In genomic region chr22:38872172-38872830, GRCh38 we compare ENCODE assay signal across 8 cellular contexts. TPM values are rescaled to one million over a fixed set of nuclear protein-coding genes. Genes with fewer than 3 reads are reported as not detected.
A peak's percentile ranks its signal among the peaks of the same experiment; 100 is the strongest.
DNase-seq lines count a peak whose midpoint lies in the region; ATAC-seq and TF ChIP-seq lines count a peak whose summit lies in the region.

CBX6 (minus strand) TSS chr22:38872216; CDS start chr22:38872190, 26 bp downstream.

- H3K9me3 ChIP-seq in SK-N-SH (no peaks in the 10 kb centered on the region), gastroesophageal sphincter (no peaks in the 10 kb centered on the region), neutrophil (no peaks in the 10 kb centered on the region)

- H3K9ac ChIP-seq in SK-N-SH = peak within 1 kb of the TSS; percentile 52

- peaks cover 5% of the 10 kb centered on the region for H3F3A ChIP-seq in SK-N-SH (replicated peaks; ENCODE audit: insufficient read depth)

- peak within 1 kb of the TSS; percentile 78; the same call in 1 of the 2 replicates for H2AFZ ChIP-seq in SK-N-SH (ENCODE audit: low read depth)

- no peak for TF ChIP-seq CTCF in SK-N-SH (IDR thresholded peaks at IDR 0.05)
- TF ChIP-seq CTCF in gastroesophageal sphincter (IDR thresholded peaks at IDR 0.05) = no peak
- TF ChIP-seq CTCF in neutrophil (IDR thresholded peaks at IDR 0.05) = peak; percentile 43
- no peak for TF ChIP-seq CTCF in subcutaneous adipose tissue (IDR thresholded peaks at IDR 0.05; ENCODE audit: low read depth)

- peaks cover 34% of the 10 kb centered on the region for H3K27me3 Mint-ChIP-seq in activated naive CD4-positive, alpha-beta T cell treated with anti-CD3 and anti-CD28 coated beads, Interleukin-2, amount 10 ng/mL, durations not matched to agents 7 days and 5 days

- H3K79me2 ChIP-seq in SK-N-SH (ENCODE audit: insufficient read depth) = no peaks in the 10 kb centered on the region

- peak within 1 kb of the TSS; percentile 88 for H3K27ac Mint-ChIP-seq in activated naive CD4-positive, alpha-beta T cell treated with anti-CD3 and anti-CD28 coated beads, Interleukin-2, amount 10 ng/mL, durations not matched to agents 7 days and 5 days

- no peaks in the 10 kb centered on the region for H3K9me2 ChIP-seq in SK-N-SH

- peak; percentile 43 to 74 for TF ChIP-seq POLR2A in gastroesophageal sphincter (IDR thresholded peaks at IDR 0.05)

- H3K36me3 Mint-ChIP-seq in activated naive CD4-positive, alpha-beta T cell treated with anti-CD3 and anti-CD28 coated beads, Interleukin-2, amount 10 ng/mL, durations not matched to agents 7 days and 5 days = peaks cover 17% of the 10 kb centered on the region

- TF ChIP-seq EP300 in SK-N-SH (IDR thresholded peaks at IDR 0.05; ENCODE audit: borderline replicate concordance in 1 of 2, low read depth in 1 of 2, low read length in 1 of 2) (no peak), gastroesophageal sphincter (IDR thresholded peaks at IDR 0.05) (no peak)

- 0 out of 2 replicates have a peak, but pooled peaks cover 3% of the 10 kb centered on the region for H4K20me1 ChIP-seq in SK-N-SH (ENCODE audit: insufficient read depth)

- DNase-seq in GF-D8 (lab: John Stamatoyannopoulos, UW) (peak; percentile 62), NCI-H1092 treated with DMSO at 0.1 percent for 48 hours (lab: John Stamatoyannopoulos, UW) (peak; percentile 92), SK-N-SH (peak; percentile 92)
- DNase-seq in activated naive CD4-positive, alpha-beta T cell treated with anti-CD3 and anti-CD28 coated beads, Interleukin-2, amount 10 ng/mL, durations not matched to agents 7 days and 5 days = peak; percentile 94

- H3K4me2 ChIP-seq in SK-N-SH = peak within 1 kb of the TSS; percentile 79

- peak within 1 kb of the TSS; percentile 56 to 62 for H3K4me3 ChIP-seq in SK-N-SH (ENCODE audit: low read depth in 2 of 2, low read length in 1 of 2)
- H3K4me3 ChIP-seq in gastroesophageal sphincter = peak within 1 kb of the TSS; percentile 84 to 86
- peak within 1 kb of the TSS; percentile 90 to 95 for H3K4me3 ChIP-seq in neutrophil (ENCODE audit: low read depth in 1 of 2, low read length in 1 of 2)

- WGBS in SK-N-SH (ENCODE audit: low lambda C conversion rate) = 0% methylated on average over 4 of the region's 73 CpGs
- WGBS in gastroesophageal sphincter (ENCODE audit: low coverage in 1 of 2), 2 donors = 0% methylated on average over 2 to 13 of the region's 73 CpGs

- POLR2A ChIA-PET in SK-N-SH (lab: Yijun Ruan, JAX) = interaction anchor here (0.8 kb wide), 1 partner anchor 11 kb away, joined by 3 read pairs; no protein-coding TSS in a partner anchor

- H3K36me3 ChIP-seq in SK-N-SH (replicated peaks in 1 of 2; ENCODE audit: control insufficient read depth in 1 of 2, insufficient read depth in 2 of 2, low read length in 1 of 2) (peaks cover 0 to 7% of the 10 kb centered on the region in 2 experiments), gastroesophageal sphincter (peaks cover 0 to 26% of the 10 kb centered on the region in 2 donors), neutrophil (peaks cover 20% of the 10 kb centered on the region)

- CTCF ChIA-PET in SK-N-SH (lab: Yijun Ruan, JAX) = interaction anchor here (0.9 to 4.1 kb wide), 7 partner anchors 11 to 263 kb away, joined by 3 to 37 read pairs (median 5); no protein-coding TSS in a partner anchor
- CTCF ChIA-PET in activated naive CD4-positive, alpha-beta T cell treated with anti-CD3 and anti-CD28 coated beads, Interleukin-2, amount 10 ng/mL, durations not matched to agents 7 days and 5 days (lab: Charles Lee) = interaction anchor here (1.0 to 3.6 kb wide), 6 partner anchors 80 to 271 kb away, joined by 3 to 81 read pairs (median 3); no protein-coding TSS in a partner anchor

- no peaks in the 10 kb centered on the region for H3K9me3 Mint-ChIP-seq in activated naive CD4-positive, alpha-beta T cell treated with anti-CD3 and anti-CD28 coated beads, Interleukin-2, amount 10 ng/mL, durations not matched to agents 7 days and 5 days

- H3K27ac ChIP-seq in SK-N-SH (ENCODE audit: low read depth in 2 of 2, low read length in 1 of 2) (peak within 1 kb of the TSS in 1 of 2 experiments; percentile 92; a peak in 2 of 4 replicates), gastroesophageal sphincter (peak within 1 kb of the TSS; percentile 95 to 98 (median 96)), neutrophil (peak within 1 kb of the TSS; percentile 86)

- ATAC-seq in HG02588 (IDR thresholded peaks at IDR 0.05; ENCODE audit: unreplicated experiment) (peak; percentile 67), gastroesophageal sphincter (peak; percentile 87)

- H3K4me1 ChIP-seq in SK-N-SH (ENCODE audit: control insufficient read depth in 1 of 2, insufficient read depth in 2 of 2, low read depth in 1 of 2, low read length in 1 of 2) (peaks cover 0 to 5% of the 10 kb centered on the region in 2 experiments; a peak in 1 of 4 replicates), gastroesophageal sphincter (peaks cover 0 to 55% (median 17%) of the 10 kb centered on the region in 3 donors), neutrophil (ENCODE audit: control insufficient read depth in 1 of 2, insufficient read depth in 1 of 2, low read depth in 1 of 2, low read length in 1 of 2) (peaks cover 29 to 39% of the 10 kb centered on the region in 2 experiments)

- peaks cover 53% of the 10 kb centered on the region for H3K4me1 Mint-ChIP-seq in activated naive CD4-positive, alpha-beta T cell treated with anti-CD3 and anti-CD28 coated beads, Interleukin-2, amount 10 ng/mL, durations not matched to agents 7 days and 5 days

- peak within 1 kb of the TSS; percentile 93 for H3K4me3 Mint-ChIP-seq in activated naive CD4-positive, alpha-beta T cell treated with anti-CD3 and anti-CD28 coated beads, Interleukin-2, amount 10 ng/mL, durations not matched to agents 7 days and 5 days

- H3K27me3 ChIP-seq in SK-N-SH (ENCODE audit: insufficient read depth) (no peaks in the 10 kb centered on the region), gastroesophageal sphincter (no peaks in the 10 kb centered on the region), neutrophil (peaks cover 40% of the 10 kb centered on the region)

- TF ChIP-seq RAD21 in SK-N-SH (IDR thresholded peaks at IDR 0.05; ENCODE audit: low read length) = no peak

TF ChIP-seq in SK-N-SH, 30 proteins besides CTCF, POLR2A, EP300 and RAD21 (continues in another document):
- peak; percentile 58; the same call in 1 of the 2 replicates for TF ChIP-seq USF2 (IDR thresholded peaks at IDR 0.05; ENCODE audit: borderline replicate concordance, low read depth, low read length)
- TF ChIP-seq RFX5 (IDR thresholded peaks at IDR 0.05; ENCODE audit: low read length) = peak; percentile 69; the same call in 1 of the 2 replicates
- no peak for TF ChIP-seq TCF12 (IDR thresholded peaks at IDR 0.05)
- TF ChIP-seq TEAD4 (IDR thresholded peaks at IDR 0.05; ENCODE audit: borderline replicate concordance, insufficient read depth) = no peak
- TF ChIP-seq EZH2phosphoT487 (IDR thresholded peaks at IDR 0.05; ENCODE audit: borderline replicate concordance, low read depth) = no peak
- no peak for TF ChIP-seq RCOR1 (IDR thresholded peaks at IDR 0.05; ENCODE audit: low read length)
- TF ChIP-seq MXI1 (IDR thresholded peaks at IDR 0.05; ENCODE audit: low read depth, low read length) = no peak
- TF ChIP-seq FOXJ3 (CRISPR knock-in tag; IDR thresholded peaks at IDR 0.05) = no peak
- 0 out of 2 replicates have a peak, but pooled peaks have one; percentile 10 for TF ChIP-seq TAF1 (IDR thresholded peaks at IDR 0.05; ENCODE audit: borderline replicate concordance, low read depth, low read length)
- TF ChIP-seq IRF3 (IDR thresholded peaks at IDR 0.05; ENCODE audit: low read depth, low read length) = no peak
- peak; percentile 62 for TF ChIP-seq NRF1 (IDR thresholded peaks at IDR 0.05; ENCODE audit: low read depth, low read length)
- no peak for TF ChIP-seq GABPA (IDR thresholded peaks at IDR 0.05; ENCODE audit: low read depth)
- peak; percentile 60; the same call in 1 of the 2 replicates for TF ChIP-seq MAX (IDR thresholded peaks at IDR 0.05; ENCODE audit: low read depth)
- no peak for TF ChIP-seq GATA2 (CRISPR knock-in tag; IDR thresholded peaks at IDR 0.05)
- no peak for TF ChIP-seq CHD2 (IDR thresholded peaks at IDR 0.05; ENCODE audit: low read length, partially characterized antibody)
- peak; percentile 89 for TF ChIP-seq USF1 (IDR thresholded peaks at IDR 0.05; ENCODE audit: borderline replicate concordance, low read depth)
- TF ChIP-seq FOXM1 (IDR thresholded peaks at IDR 0.05; ENCODE audit: low read depth) = no peak
- TF ChIP-seq YY1 (IDR thresholded peaks at IDR 0.05; ENCODE audit: low read depth) = no peak

RNA-seq across cellular contexts. Expression of gene CBX6, which starts in this region (rescaled TPM):
- polyA plus RNA-seq in SK-N-SH (2012; rRNA removed) = 3.4 and 5.4 TPM in 2 replicates
- polyA plus RNA-seq in SK-N-SH (2012; cell fraction: cytosol; rRNA removed) = 2.0 and 3.2 TPM in 2 replicates
- 8.3 and 9.1 TPM in 2 replicates for polyA plus RNA-seq in SK-N-SH (2012; cell fraction: nucleus; rRNA removed)
- 100 to 1,000 TPM in 2 of 4 donors, 10 to 100 TPM in 2; 77.3 to 187 (median 105) TPM for total RNA-seq in gastroesophageal sphincter
- 10 to 100 TPM in 3 of 4 donors, 1 to 10 TPM in 1; 9.3 to 28.8 (median 15.9) TPM for total RNA-seq in subcutaneous adipose tissue
